16 cellular contexts compared by ENCODE assay signal in the genomic region with DNA sequence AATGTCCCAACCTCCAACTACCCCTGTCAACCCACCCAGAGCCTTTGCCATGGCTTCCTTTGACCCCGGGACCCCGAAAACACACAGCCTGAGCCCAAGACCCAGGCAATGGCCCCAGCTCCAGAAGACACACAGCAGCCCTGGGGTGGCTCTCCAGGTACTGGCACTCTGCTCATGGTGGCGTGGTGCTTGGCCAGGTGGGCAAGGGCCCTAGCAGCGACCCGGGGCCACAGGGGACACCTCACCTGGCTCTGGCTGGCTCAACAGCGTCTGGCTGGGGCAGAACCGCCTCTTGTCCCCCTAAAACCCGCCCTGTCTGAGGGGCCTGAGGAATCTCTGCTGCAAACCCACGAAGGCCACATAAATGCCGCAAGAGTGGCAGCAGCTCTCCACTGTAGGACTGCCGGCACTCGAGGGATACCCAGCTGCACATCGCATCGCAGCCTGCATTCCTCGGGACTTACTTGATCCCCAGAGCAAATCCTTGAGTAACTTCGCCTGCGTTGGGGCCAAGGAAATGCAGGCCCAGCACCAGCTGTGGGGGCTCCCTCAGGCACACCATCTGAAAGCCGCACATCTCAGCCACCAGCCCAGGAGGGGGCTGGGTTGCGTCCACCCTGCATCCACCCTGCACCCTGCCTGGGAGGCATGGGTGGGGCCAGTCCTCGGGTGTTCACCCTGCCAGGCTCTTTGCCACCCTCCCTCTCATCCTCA. TPM values are rescaled to one million over a fixed set of nuclear protein-coding genes. Genes with fewer than 3 reads are reported as not detected.
DNase-seq lines count a peak whose midpoint lies in the region; ATAC-seq and TF ChIP-seq lines count a peak whose summit lies in the region.
"Had no signal": no experiment of that assay in that cellular context is flagged by ENCODE, and none has a peak within 500 bp of the region (broad histone marks: within the 10 kb centered on the region; RNA-seq: fewer than 3 reads in every experiment).

No MANE protein-coding gene starts in this region.

- POLR2A ChIA-PET in AG04450 (lab: Yijun Ruan, JAX): interaction anchor here (1.3 to 1.7 kb wide), 3 partner anchors 9 to 14 kb away, joined by 3 to 5 read pairs (median 3); no protein-coding TSS in a partner anchor

- no peaks in the 10 kb centered on the region for H3K27me3 ChIP-seq in AG04450 (ENCODE audit: control insufficient read depth, insufficient read depth, low read length)
- no peaks in the 10 kb centered on the region for H3K27me3 ChIP-seq in H7 (ENCODE audit: control insufficient read depth, insufficient read depth, low read length)
- no peaks in the 10 kb centered on the region for H3K27me3 ChIP-seq in lower lobe of right lung (ENCODE audit: low read depth)
- H3K27me3 ChIP-seq: breast epithelium, esophagus squamous epithelium had no signal

- H3K27ac Mint-ChIP-seq in brain: peak overlapping the region in 3 of 5 experiments; percentile 36 to 61 (median 41)
- H3K27ac Mint-ChIP-seq: activated CD4-positive, alpha-beta T cell treated with anti-CD3 and anti-CD28 coated beads for 36 hours; progenitor cell of endocrine pancreas had no signal

- H3K36me3 ChIP-seq in H7 (replicated peaks; ENCODE audit: control insufficient read depth, insufficient read depth, low read length) (no peaks in the 10 kb centered on the region), lower lobe of right lung (peaks cover 17% of the 10 kb centered on the region)
- H3K36me3 ChIP-seq: breast epithelium had no signal

- CTCF ChIA-PET in AG04450 (lab: Charles Lee): no interaction called here

- peaks cover 40% of the 10 kb centered on the region for H3K4me1 ChIP-seq in lower lobe of right lung
- H3K4me1 ChIP-seq: breast epithelium had no signal

- H3K27me3 Mint-ChIP-seq in brain: peaks cover 3% of the 10 kb centered on the region
- H3K27me3 Mint-ChIP-seq: activated CD4-positive, alpha-beta T cell treated with anti-CD3 and anti-CD28 coated beads for 36 hours had no signal

- DNase-seq in AG04450 (ENCODE audit: low read depth, low spot score) (no peak), H7 (peak; percentile 53), lower lobe of right lung (peak; percentile 37), T-helper 2 cell (no peak), DMS79 (lab: John Stamatoyannopoulos, UW) (no peak)
- DNase-seq: COR-L47, esophagus squamous epithelium, NCI-H1105 treated with DMSO at 0.1 percent for 48 hours, NCI-H748 treated with DMSO at 0.1 percent for 48 hours had no signal

- H3K4me3 ChIP-seq in AG04450 (ENCODE audit: low read depth, low read length): no peak overlapping the region
- H3K4me3 ChIP-seq in H7 (ENCODE audit: insufficient read depth, low read depth, low read length): no peak overlapping the region
- no peak overlapping the region for H3K4me3 ChIP-seq in lower lobe of right lung
- H3K4me3 ChIP-seq: breast epithelium, esophagus squamous epithelium, SK-N-MC had no signal

- H3K27ac ChIP-seq in AG04450 (ENCODE audit: low read depth, low read length) (peak overlapping the region; percentile 31), lower lobe of right lung (no peak overlapping the region)
- H3K27ac ChIP-seq: breast epithelium, esophagus squamous epithelium, SK-N-MC had no signal

- no peak overlapping the region for H3K4me3 Mint-ChIP-seq in brain
- H3K4me3 Mint-ChIP-seq: activated CD4-positive, alpha-beta T cell treated with anti-CD3 and anti-CD28 coated beads for 36 hours had no signal

- H3K4me1 Mint-ChIP-seq in brain: peaks cover 59% of the 10 kb centered on the region

- TF ChIP-seq CTCF in AG04450 (IDR thresholded peaks at IDR 0.05; ENCODE audit: low read depth, low read length) (no peak), brain (conservative IDR thresholded peaks at IDR 0.05) (no peak), lower lobe of right lung (IDR thresholded peaks at IDR 0.05) (no peak)

- no peaks in the 10 kb centered on the region for H3K9me3 Mint-ChIP-seq in brain

- ATAC-seq in lower lobe of right lung (no peak), GM18858 (IDR thresholded peaks at IDR 0.05; ENCODE audit: unreplicated experiment) (no peak), HG03095 (IDR thresholded peaks at IDR 0.05; ENCODE audit: unreplicated experiment) (no peak)
- ATAC-seq: activated CD4-positive, alpha-beta T cell treated with anti-CD3 and anti-CD28 coated beads for 36 hours had no signal

- no peaks in the 10 kb centered on the region for H3K36me3 Mint-ChIP-seq in brain

- intact Hi-C loops in lower lobe of right lung (cut with DNase I): no loop called here

- H3K9me3 ChIP-seq in AG04450 (ENCODE audit: control insufficient read depth, insufficient read depth, low read length) (no peaks in the 10 kb centered on the region; the same call in 1 of the 2 replicates), lower lobe of right lung (no peaks in the 10 kb centered on the region)
- H3K9me3 ChIP-seq: breast epithelium, esophagus squamous epithelium had no signal

RNA-seq across cellular contexts. Expression of a gene that starts 23.1 kb away (rescaled TPM):
- polyA plus RNA-seq in AG04450 (2011; rRNA removed): 1.3 and 1.6 TPM in 2 replicates
- polyA minus RNA-seq in AG04450 (2011; rRNA and poly(A)+ RNA removed): 0.43 and 0.46 TPM in 2 replicates
- total RNA-seq in H7 (2014; rRNA removed; shearing (Covaris generic)): 31.4 and 38.2 TPM in 2 replicates
- 9.5 TPM for polyA plus RNA-seq in brain (ENCODE audit: insufficient read depth, low read depth, low replicate concordance)
- total RNA-seq in lower lobe of right lung: 6.0 TPM

RNA-seq across cellular contexts. Expression of a gene that starts 23.1 kb away (rescaled TPM):
- polyA plus RNA-seq in AG04450 (2011; rRNA removed) (9.5 and 13.1 TPM in 2 replicates), brain (ENCODE audit: insufficient read depth, low read depth, low replicate concordance) (16.2 TPM)
- polyA minus RNA-seq in AG04450 (2011; rRNA and poly(A)+ RNA removed): 18.6 and 21.3 TPM in 2 replicates
- total RNA-seq in H7 (2014; rRNA removed; shearing (Covaris generic)): 12.3 and 12.7 TPM in 2 replicates
- 24.3 TPM for total RNA-seq in lower lobe of right lung

Comparison
In these comparisons a context has a peak if more than half of its experiments do, and no peak if none do; other contexts are left out.
1. DNase-seq: peak in H7 (single experiment) and lower lobe of right lung (single experiment); none in AG04450 (single experiment), T-helper 2 cell (0 of 5) and DMS79 (single experiment).